In the genomic region with DNA sequence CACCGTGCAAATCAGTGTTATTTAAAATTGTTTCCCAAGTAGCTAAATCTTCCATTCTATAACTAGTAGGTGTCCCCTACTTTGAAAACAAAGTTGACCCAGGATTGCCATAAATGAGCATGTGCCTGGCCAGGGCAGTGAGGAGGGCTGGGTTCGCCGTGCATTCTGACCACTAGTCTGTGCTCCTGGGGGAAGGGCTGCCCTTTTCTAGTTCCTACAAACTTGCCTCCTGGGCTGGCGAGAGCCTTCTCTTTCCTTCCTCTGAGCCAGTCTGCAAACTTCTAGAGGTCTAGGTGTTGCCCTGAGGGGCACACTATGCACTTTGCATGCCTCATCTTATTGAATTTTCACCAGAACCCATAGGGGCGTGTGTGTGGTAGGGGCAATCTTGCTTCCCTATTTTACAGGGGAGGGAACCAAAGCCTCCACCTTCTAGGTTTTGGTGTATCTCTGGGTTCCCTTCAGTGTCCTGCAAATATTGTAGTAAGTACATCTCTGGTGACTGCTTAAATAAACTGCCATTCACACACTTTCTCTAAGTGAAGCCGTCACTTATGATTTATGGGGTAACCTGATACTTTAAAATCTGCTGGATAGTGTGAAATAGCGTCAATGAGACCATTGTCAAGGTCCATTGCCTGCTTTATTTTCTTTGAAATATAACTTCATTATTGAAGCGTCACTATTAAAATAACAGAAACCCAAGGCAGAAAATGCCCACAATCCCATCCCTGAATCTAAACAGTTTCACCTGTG, we compare ENCODE assay signal across 2 cellular contexts.
TF ChIP-seq lines count a peak whose summit lies in the region.

No MANE protein-coding gene starts in this region.

TF ChIP-seq in GM23338, 12 proteins besides CTCF, POLR2A, EP300 and RAD21 (continued from another document):
- TF ChIP-seq ETS1 (IDR thresholded peaks at IDR 0.05) (no peak), EZH2 (IDR thresholded peaks at IDR 0.05; ENCODE audit: low read depth, unreplicated experiment) (no peak), EZH2phosphoT487 (IDR thresholded peaks at IDR 0.05; ENCODE audit: unreplicated experiment) (no peak), POLR2AphosphoS5 (IDR thresholded peaks at IDR 0.05; ENCODE audit: low read depth) (no peak)

TF ChIP-seq in WTC11, 78 proteins besides CTCF, POLR2A, EP300 and RAD21:
- TF ChIP-seq ZBTB43 (CRISPR knock-in tag; IDR thresholded peaks at IDR 0.05) = no peak
- TF ChIP-seq, protein P1, sequence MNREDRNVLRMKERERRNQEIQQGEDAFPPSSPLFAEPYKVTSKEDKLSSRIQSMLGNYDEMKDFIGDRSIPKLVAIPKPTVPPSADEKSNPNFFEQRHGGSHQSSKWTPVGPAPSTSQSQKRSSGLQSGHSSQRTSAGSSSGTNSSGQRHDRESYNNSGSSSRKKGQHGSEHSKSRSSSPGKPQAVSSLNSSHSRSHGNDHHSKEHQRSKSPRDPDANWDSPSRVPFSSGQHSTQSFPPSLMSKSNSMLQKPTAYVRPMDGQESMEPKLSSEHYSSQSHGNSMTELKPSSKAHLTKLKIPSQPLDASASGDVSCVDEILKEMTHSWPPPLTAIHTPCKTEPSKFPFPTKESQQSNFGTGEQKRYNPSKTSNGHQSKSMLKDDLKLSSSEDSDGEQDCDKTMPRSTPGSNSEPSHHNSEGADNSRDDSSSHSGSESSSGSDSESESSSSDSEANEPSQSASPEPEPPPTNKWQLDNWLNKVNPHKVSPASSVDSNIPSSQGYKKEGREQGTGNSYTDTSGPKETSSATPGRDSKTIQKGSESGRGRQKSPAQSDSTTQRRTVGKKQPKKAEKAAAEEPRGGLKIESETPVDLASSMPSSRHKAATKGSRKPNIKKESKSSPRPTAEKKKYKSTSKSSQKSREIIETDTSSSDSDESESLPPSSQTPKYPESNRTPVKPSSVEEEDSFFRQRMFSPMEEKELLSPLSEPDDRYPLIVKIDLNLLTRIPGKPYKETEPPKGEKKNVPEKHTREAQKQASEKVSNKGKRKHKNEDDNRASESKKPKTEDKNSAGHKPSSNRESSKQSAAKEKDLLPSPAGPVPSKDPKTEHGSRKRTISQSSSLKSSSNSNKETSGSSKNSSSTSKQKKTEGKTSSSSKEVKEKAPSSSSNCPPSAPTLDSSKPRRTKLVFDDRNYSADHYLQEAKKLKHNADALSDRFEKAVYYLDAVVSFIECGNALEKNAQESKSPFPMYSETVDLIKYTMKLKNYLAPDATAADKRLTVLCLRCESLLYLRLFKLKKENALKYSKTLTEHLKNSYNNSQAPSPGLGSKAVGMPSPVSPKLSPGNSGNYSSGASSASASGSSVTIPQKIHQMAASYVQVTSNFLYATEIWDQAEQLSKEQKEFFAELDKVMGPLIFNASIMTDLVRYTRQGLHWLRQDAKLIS (CRISPR knock-in tag; IDR thresholded peaks at IDR 0.05; ENCODE audit: borderline replicate concordance) = no peak
- TF ChIP-seq TP53 (CRISPR knock-in tag; IDR thresholded peaks at IDR 0.05) = no peak
- TF ChIP-seq ZNF121 (CRISPR knock-in tag; IDR thresholded peaks at IDR 0.05) = peak; percentile 22; the same call in 1 of the 2 replicates
- TF ChIP-seq, protein P2, sequence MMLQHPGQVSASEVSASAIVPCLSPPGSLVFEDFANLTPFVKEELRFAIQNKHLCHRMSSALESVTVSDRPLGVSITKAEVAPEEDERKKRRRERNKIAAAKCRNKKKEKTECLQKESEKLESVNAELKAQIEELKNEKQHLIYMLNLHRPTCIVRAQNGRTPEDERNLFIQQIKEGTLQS (CRISPR knock-in tag; conservative IDR thresholded peaks at IDR 0.05) = no peak
- no peak for TF ChIP-seq ZNF396 (CRISPR knock-in tag; IDR thresholded peaks at IDR 0.05; ENCODE audit: borderline replicate concordance)
